ENCODE assay signal across 9 cellular contexts in genomic region chr13:113448545-113448884, GRCh38. TPM values are rescaled to one million over a fixed set of nuclear protein-coding genes. Genes with fewer than 3 reads are reported as not detected.
DNase-seq lines count a peak whose midpoint lies in the region; ATAC-seq and TF ChIP-seq lines count a peak whose summit lies in the region.
"Had no signal": no experiment of that assay in that cellular context is flagged by ENCODE, and none has a peak within 500 bp of the region (broad histone marks: within the 10 kb centered on the region; RNA-seq: fewer than 3 reads in every experiment).

No MANE protein-coding gene starts in this region.

- H3K9ac ChIP-seq in endodermal cell (ENCODE audit: extremely low read depth, low read length, poor library complexity, severe bottlenecking) (no peak overlapping the region), rectal smooth muscle tissue (ENCODE audit: low read length) (no peak overlapping the region)

- H3K4me3 ChIP-seq in endodermal cell (ENCODE audit: low read length) (no peak overlapping the region), rectal smooth muscle tissue (ENCODE audit: low read length) (peak overlapping the region; percentile 60), prostate gland (no peak overlapping the region)

- no peaks in the 10 kb centered on the region for H3K27me3 ChIP-seq in endodermal cell (ENCODE audit: control insufficient read depth, insufficient read depth, low read length, poor library complexity, severe bottlenecking)
- no peaks in the 10 kb centered on the region for H3K27me3 ChIP-seq in rectal smooth muscle tissue (ENCODE audit: control insufficient read depth, insufficient read depth, low read length)
- H3K27me3 ChIP-seq in prostate gland (replicated peaks; ENCODE audit: insufficient read depth): no peaks in the 10 kb centered on the region

- H3K27ac ChIP-seq in endodermal cell (ENCODE audit: low read depth, low read length) (no peak overlapping the region), rectal smooth muscle tissue (ENCODE audit: low read depth, low read length) (peak overlapping the region; percentile 60), prostate gland (no peak overlapping the region)

- H3K4me1 ChIP-seq in endodermal cell (ENCODE audit: control insufficient read depth, insufficient read depth, low read length) (no peaks in the 10 kb centered on the region), rectal smooth muscle tissue (ENCODE audit: control insufficient read depth, insufficient read depth, low read length) (peaks cover 5% of the 10 kb centered on the region), prostate gland (replicated peaks) (no peaks in the 10 kb centered on the region)

- peaks cover 1% of the 10 kb centered on the region for H3K9me3 Mint-ChIP-seq in endodermal cell

- no peak overlapping the region for H3K4me3 Mint-ChIP-seq in endodermal cell

- H3K27me3 Mint-ChIP-seq in endodermal cell (ENCODE audit: insufficient read depth): no peaks in the 10 kb centered on the region

- no peak for TF ChIP-seq POLR2A in prostate gland (IDR thresholded peaks at IDR 0.05)

- peaks cover 8% of the 10 kb centered on the region for H3K36me3 ChIP-seq in endodermal cell (ENCODE audit: control insufficient read depth, insufficient read depth, low read length)
- H3K36me3 ChIP-seq in rectal smooth muscle tissue (ENCODE audit: control insufficient read depth, insufficient read depth, low read length): no peaks in the 10 kb centered on the region
- no peaks in the 10 kb centered on the region for H3K36me3 ChIP-seq in prostate gland

- intact Hi-C loops in prostate gland (cut with DNase I): no loop called here

- ATAC-seq in GM18868 (IDR thresholded peaks at IDR 0.05; ENCODE audit: unreplicated experiment) (peak; percentile 13), GM19351 (IDR thresholded peaks at IDR 0.05; ENCODE audit: unreplicated experiment) (no peak)

- peaks cover 4% of the 10 kb centered on the region for H3K4me1 Mint-ChIP-seq in endodermal cell

- TF ChIP-seq CTCF in endodermal cell (conservative IDR thresholded peaks at IDR 0.05): no peak
- no peak for TF ChIP-seq CTCF in prostate gland (IDR thresholded peaks at IDR 0.05)

- H3K9me3 ChIP-seq in endodermal cell (ENCODE audit: control insufficient read depth, low read length) (no peaks in the 10 kb centered on the region), prostate gland (no peaks in the 10 kb centered on the region)

- H3K36me3 Mint-ChIP-seq in endodermal cell (ENCODE audit: low read depth): peaks cover 32% of the 10 kb centered on the region

- peak overlapping the region; percentile 48 for H3K27ac Mint-ChIP-seq in endodermal cell

- 55 to 77% methylated on average over 5 to 6 of the region's 6 CpGs for WGBS in endodermal cell (ENCODE audit: insufficient coverage in 1 of 2, insufficient read length in 1 of 2), 2 experiments
- 45% methylated on average over 6 of the region's 6 CpGs for WGBS in prostate gland

- DNase-seq in NCI-H774 (lab: John Stamatoyannopoulos, UW) (peak; percentile 75), endodermal cell (peak; percentile 62), EL (no peak), prostate gland (ENCODE audit: low spot score) (no peak)
- no peak for DNase-seq in central memory CD4-positive, alpha-beta T cell
- DNase-seq: T-helper 9 cell had no signal

RNA-seq across cellular contexts. Expression of gene ADPRHL1, which starts 4.8 kb away (rescaled TPM):
- total RNA-seq in endodermal cell: 1 to 10 TPM; 1.6 to 2.9 TPM
- polyA plus RNA-seq in endodermal cell (2013, experiment 1 of 2): 2.7 TPM
- 3.2 TPM for polyA plus RNA-seq in endodermal cell (2013, experiment 2 of 2)
- total RNA-seq in prostate gland: 1 to 10 TPM; 3.7 to 3.9 TPM

RNA-seq across cellular contexts. Expression of gene DCUN1D2, which starts 42.0 kb away (rescaled TPM):
- 10 to 100 TPM; 35.8 to 44.7 TPM for total RNA-seq in endodermal cell
- polyA plus RNA-seq in endodermal cell (2013, experiment 1 of 2): 23.4 TPM
- 23.9 TPM for polyA plus RNA-seq in endodermal cell (2013, experiment 2 of 2)
- total RNA-seq in prostate gland: 10 to 100 TPM; 11.0 to 48.0 TPM

Comparison
In these comparisons a context has a peak if more than half of its experiments do, and no peak if none do; other contexts are left out.
1. DNase-seq: peak in NCI-H774 (single experiment) and endodermal cell (single experiment); none in EL (single experiment), central memory CD4-positive, alpha-beta T cell (single experiment) and prostate gland (single experiment).